9 cellular contexts compared by ENCODE assay signal in genomic region chr17:31495049-31495885, GRCh38.
A peak's percentile ranks its signal among the peaks of the same experiment; 100 is the strongest.
DNase-seq lines count a peak whose midpoint lies in the region; ATAC-seq, FAIRE-seq and TF ChIP-seq lines count a peak whose summit lies in the region.
"Had no signal": no experiment of that assay in that cellular context is flagged by ENCODE, and none has a peak within 500 bp of the region (broad histone marks: within the 10 kb centered on the region; RNA-seq: fewer than 3 reads in every experiment).

No MANE protein-coding gene starts in this region.

- no peak overlapping the region for H3K23ac ChIP-seq in H1 (ENCODE audit: insufficient read length)

- no peak for TF ChIP-seq EP300 in H1 (IDR thresholded peaks at IDR 0.05; ENCODE audit: borderline replicate concordance in 1 of 2, low read depth in 2 of 2, low read length in 2 of 2)

- H3K4me1 Mint-ChIP-seq in stimulated activated effector memory CD8-positive, alpha-beta T cell treated with anti-CD3 and anti-CD28 coated beads, Interleukin-12 subunit alpha, Interleukin-12 subunit beta, amount 100 ng/mL, for 72 hours = peaks cover 93% of the 10 kb centered on the region

- H3K18ac ChIP-seq in H1 (ENCODE audit: extremely low read depth, low read length) = 0 out of 2 replicates have a peak overlapping the region, but pooled peaks have one; percentile 25

- no peaks in the 10 kb centered on the region for H3K27me3 ChIP-seq in H1 (replicated peaks in 1 of 4; ENCODE audit: control insufficient read depth in 3 of 4, extremely low read depth in 1 of 4, insufficient read depth in 3 of 4, low read length in 3 of 4)

- DNase-seq in NCI-H82 (lab: John Stamatoyannopoulos, UW) (peak; percentile 19), NCI-H82 treated with DMSO at 0.1 percent for 48 hours (lab: John Stamatoyannopoulos, UW; ENCODE audit: unreplicated experiment) (no peak), NCI-H526 (lab: John Stamatoyannopoulos, UW) (peak; percentile 73 to 89), H1 (ENCODE audit: low read depth in 1 of 2, low spot score in 2 of 2) (no peak), mesenteric fat pad (ENCODE audit: low spot score) (no peak), cortex of kidney (lab: John Stamatoyannopoulos, UW) (no peak)
- no peak for DNase-seq in stimulated activated effector memory CD8-positive, alpha-beta T cell treated with anti-CD3 and anti-CD28 coated beads, Interleukin-12 subunit alpha, Interleukin-12 subunit beta, amount 100 ng/mL, for 72 hours (ENCODE audit: low spot score in 2 of 2)

- no peak overlapping the region for H3K4me3 ChIP-seq in H1 (ENCODE audit: extremely low read depth in 1 of 4, insufficient read depth in 2 of 4, low read depth in 3 of 4, low read length in 4 of 4)
- H3K4me3 ChIP-seq: K562 had no signal

- TF ChIP-seq RAD21 in H1 (IDR thresholded peaks at IDR 0.05 in 1 of 2, conservative IDR thresholded peaks at IDR 0.05 in 1 of 2; ENCODE audit: low read depth in 2 of 2, low read length in 2 of 2) = no peak

- H4K8ac ChIP-seq in H1 (ENCODE audit: extremely low read depth, insufficient read depth, low read length) = no peak overlapping the region; the same call in 1 of the 2 replicates

- H3K27ac ChIP-seq in H1 (ENCODE audit: low read depth, low read length) = no peak overlapping the region

- CTCF ChIA-PET in H1 (lab: Charles Lee; ENCODE audit: partially characterized antibody) = interaction anchor here (0.6 to 1.6 kb wide), 8 partner anchors 15 to 1222 kb away, joined by 3 to 5 read pairs (median 4); no protein-coding TSS in a partner anchor

- H2AFZ ChIP-seq in H1 (ENCODE audit: low read length) = no peak overlapping the region

- no peak overlapping the region for H3K4me2 ChIP-seq in H1 (ENCODE audit: insufficient read depth in 1 of 2, low read depth in 2 of 2, low read length in 2 of 2)

- H3K56ac ChIP-seq in H1 (replicated peaks; ENCODE audit: insufficient read length, low read depth, low read length) = no peak overlapping the region

- peak overlapping the region; percentile 9 for H4K91ac ChIP-seq in H1 (replicated peaks; ENCODE audit: insufficient read length, low read length)

- H4K5ac ChIP-seq in H1 (ENCODE audit: insufficient read length, low read depth, low read length) = no peak overlapping the region

- H3K9me3 ChIP-seq in H1 (ENCODE audit: insufficient read depth in 2 of 2, low read depth in 1 of 2, low read length in 1 of 2) = no peaks in the 10 kb centered on the region

- H3K23me2 ChIP-seq in H1 (ENCODE audit: low read depth, low read length) = no peaks in the 10 kb centered on the region

- peak overlapping the region; percentile 54; the same call in 1 of the 2 replicates for H2BK5ac ChIP-seq in H1 (ENCODE audit: low read depth, low read length)

- H3K14ac ChIP-seq in H1 (ENCODE audit: insufficient read length) = no peak overlapping the region

- no peak overlapping the region for H3K4ac ChIP-seq in H1 (replicated peaks; ENCODE audit: insufficient read length, low read depth, low read length)

- H3K79me1 ChIP-seq in H1 (ENCODE audit: low read depth, low read length) = peaks cover 14% of the 10 kb centered on the region

- no peak for ATAC-seq in stimulated activated effector memory CD8-positive, alpha-beta T cell treated with anti-CD3 and anti-CD28 coated beads, Interleukin-12 subunit alpha, Interleukin-12 subunit beta, amount 100 ng/mL, for 72 hours
- no peak for ATAC-seq in GM18505 (IDR thresholded peaks at IDR 0.05; ENCODE audit: unreplicated experiment)
- ATAC-seq: K562 had no signal

- H3K27ac Mint-ChIP-seq in stimulated activated effector memory CD8-positive, alpha-beta T cell treated with anti-CD3 and anti-CD28 coated beads, Interleukin-12 subunit alpha, Interleukin-12 subunit beta, amount 100 ng/mL, for 72 hours = peak overlapping the region; percentile 97

- no peak for TF ChIP-seq CTCF in H1 (IDR thresholded peaks at IDR 0.05; ENCODE audit: control extremely low read depth in 1 of 3, insufficient read depth in 1 of 3, low read depth in 1 of 3, low read length in 3 of 3)

- TF ChIP-seq POLR2A in H1 (IDR thresholded peaks at IDR 0.05; ENCODE audit: control extremely low read depth in 1 of 2, low read depth in 2 of 2, low read length in 2 of 2) = no peak
- TF ChIP-seq POLR2A in GM18505 (IDR thresholded peaks at IDR 0.05; ENCODE audit: borderline replicate concordance, extremely low read depth, insufficient read depth, insufficient read length) = no peak

- H3K36me3 Mint-ChIP-seq in stimulated activated effector memory CD8-positive, alpha-beta T cell treated with anti-CD3 and anti-CD28 coated beads, Interleukin-12 subunit alpha, Interleukin-12 subunit beta, amount 100 ng/mL, for 72 hours = peaks cover 5% of the 10 kb centered on the region

- H2BK12ac ChIP-seq in H1 (ENCODE audit: low read depth, low read length) = no peak overlapping the region

- H2AK5ac ChIP-seq in H1 (ENCODE audit: low read depth, low read length) = peak overlapping the region; percentile 69; the same call in 1 of the 2 replicates

- peaks cover 0 to 82% of the 10 kb centered on the region in 2 experiments; a peak in 2 of 4 replicates for H3K79me2 ChIP-seq in H1 (ENCODE audit: control insufficient read depth in 1 of 2, insufficient read depth in 2 of 2, low read length in 2 of 2)

- no peak overlapping the region for H2BK15ac ChIP-seq in H1 (ENCODE audit: low read length)

- no peak for FAIRE-seq in H1 (lab: Jason Lieb, UNC)
- FAIRE-seq: K562 had no signal

- H2BK120ac ChIP-seq in H1 (replicated peaks; ENCODE audit: low read depth, low read length) = no peak overlapping the region

- H3K36me3 ChIP-seq in H1 (ENCODE audit: control insufficient read depth in 2 of 4, insufficient read depth in 4 of 4, low read length in 3 of 4) = no peaks in the 10 kb centered on the region

- no peaks in the 10 kb centered on the region for H3K9me3 Mint-ChIP-seq in stimulated activated effector memory CD8-positive, alpha-beta T cell treated with anti-CD3 and anti-CD28 coated beads, Interleukin-12 subunit alpha, Interleukin-12 subunit beta, amount 100 ng/mL, for 72 hours

- H2BK20ac ChIP-seq in H1 (ENCODE audit: low read length) = no peak overlapping the region

- peaks cover 12 to 55% (median 31%) of the 10 kb centered on the region in 4 experiments for H3K4me1 ChIP-seq in H1 (replicated peaks in 1 of 4; ENCODE audit: control insufficient read depth in 3 of 4, insufficient read depth in 4 of 4, low read length in 3 of 4)

- H4K20me1 ChIP-seq in H1 (replicated peaks in 1 of 2; ENCODE audit: control insufficient read depth in 1 of 2, insufficient read depth in 2 of 2, low read length in 2 of 2) = peaks cover 5 to 24% of the 10 kb centered on the region in 2 experiments

- POLR2A ChIA-PET in H1 (lab: Charles Lee; ENCODE audit: partially characterized antibody) = no interaction called here

- peak overlapping the region; percentile 86 for H3K4me3 Mint-ChIP-seq in stimulated activated effector memory CD8-positive, alpha-beta T cell treated with anti-CD3 and anti-CD28 coated beads, Interleukin-12 subunit alpha, Interleukin-12 subunit beta, amount 100 ng/mL, for 72 hours

- no peak overlapping the region for H3K9ac ChIP-seq in H1 (replicated peaks in 1 of 4; ENCODE audit: extremely low read depth in 1 of 4, low read depth in 3 of 4, low read length in 3 of 4)

- WGBS in H1 (ENCODE audit: extremely low coverage in 1 of 2, insufficient coverage in 1 of 2, insufficient read length in 1 of 2, insufficient replicate concordance in 2 of 2, low coverage in 1 of 2, low lambda C conversion rate in 2 of 2, missing lambda C conversion rate in 1 of 2), 2 experiments = 90% methylated on average over 9 of the region's 10 CpGs; no CpG with 5 or more reads in 1 of the 2 experiments

TF ChIP-seq in H1, 55 proteins besides CTCF, POLR2A, EP300 and RAD21:
- TF ChIP-seq FOSL1 (IDR thresholded peaks at IDR 0.05; ENCODE audit: insufficient read depth, low read depth, low read length) = no peak
- TF ChIP-seq TBP (IDR thresholded peaks at IDR 0.05; ENCODE audit: low read depth, low read length) = no peak
- TF ChIP-seq CTBP2 (IDR thresholded peaks at IDR 0.05; ENCODE audit: borderline replicate concordance, insufficient read depth, insufficient read length, low read length) = no peak
- no peak for TF ChIP-seq SIRT6 (IDR thresholded peaks at IDR 0.05; ENCODE audit: low read length)
- TF ChIP-seq GTF2F1 (IDR thresholded peaks at IDR 0.05; ENCODE audit: borderline replicate concordance, low read depth, low read length) = no peak
- no peak for TF ChIP-seq SP2 (IDR thresholded peaks at IDR 0.05; ENCODE audit: low read length)
- no peak for TF ChIP-seq YY1 (IDR thresholded peaks at IDR 0.05; ENCODE audit: low read depth, low read length)
- TF ChIP-seq SUZ12 (IDR thresholded peaks at IDR 0.05; ENCODE audit: low read length) = no peak
- no peak for TF ChIP-seq SP4 (IDR thresholded peaks at IDR 0.05; ENCODE audit: low read length)
- no peak for TF ChIP-seq BACH1 (IDR thresholded peaks at IDR 0.05; ENCODE audit: low read length)
- TF ChIP-seq KDM1A (IDR thresholded peaks at IDR 0.05; ENCODE audit: borderline replicate concordance, low read length) = no peak
- no peak for TF ChIP-seq SIN3A (conservative IDR thresholded peaks at IDR 0.05 in 1 of 2, IDR thresholded peaks at IDR 0.05 in 1 of 2; ENCODE audit: low read depth in 1 of 2, low read length in 2 of 2)

Comparison
In these comparisons a context has a peak if more than half of its experiments do, and no peak if none do; other contexts are left out.
1. DNase-seq: peak in NCI-H82 (single experiment) and NCI-H526 (2 of 2); none in NCI-H82 treated with DMSO at 0.1 percent for 48 hours (single experiment), H1 (0 of 2), stimulated activated effector memory CD8-positive, alpha-beta T cell treated with anti-CD3 and anti-CD28 coated beads, Interleukin-12 subunit alpha, Interleukin-12 subunit beta, amount 100 ng/mL, for 72 hours (0 of 2), mesenteric fat pad (single experiment) and cortex of kidney (single experiment).